Comparison of ENCODE assay signal across 20 cellular contexts in genomic region chr9:88187631-88188030, GRCh38. TPM values are rescaled to one million over a fixed set of nuclear protein-coding genes. Genes with fewer than 3 reads are reported as not detected.
"Had no signal": no experiment of that assay in that cellular context is flagged by ENCODE, and none has a peak within 500 bp of the region (broad histone marks: within the 10 kb centered on the region; RNA-seq: fewer than 3 reads in every experiment).

No MANE protein-coding gene starts in this region.

- H3K4me3 Mint-ChIP-seq: activated CD4-positive, alpha-beta memory T cell treated with anti-CD3 and anti-CD28 coated beads for 36 hours; effector memory CD8-positive, alpha-beta T cell; natural killer cell treated with Interleukin-12 subunit alpha and Interleukin-12 subunit beta and Interleukin-15 and Interleukin-18, amount 100 ng/mL, for 72 hours; T-cell had no signal

- H3K36me3 Mint-ChIP-seq: activated CD4-positive, alpha-beta memory T cell treated with anti-CD3 and anti-CD28 coated beads for 36 hours; T-cell had no signal

- H3K4me3 ChIP-seq: adrenal gland, gastrocnemius medialis, heart right ventricle, left lung, sigmoid colon, upper lobe of left lung had no signal

- ATAC-seq: effector memory CD8-positive, alpha-beta T cell; gastrocnemius medialis; heart right ventricle; left lung; natural killer cell treated with Interleukin-12 subunit alpha and Interleukin-12 subunit beta and Interleukin-15 and Interleukin-18, amount 100 ng/mL, for 72 hours; T-cell had no signal

- DNase-seq: activated CD4-positive, alpha-beta memory T cell treated with anti-CD3 and anti-CD28 coated beads for 36 hours; activated CD4-positive, alpha-beta T cell treated with anti-CD3 and anti-CD28 coated beads for 1 hour; activated naive CD4-positive, alpha-beta T cell treated with Interleukin-2 at 50 U/mL for 16 hours; adrenal gland; caudate nucleus; cortex of kidney; effector memory CD8-positive, alpha-beta T cell; gastrocnemius medialis; heart right ventricle; left lung; occipital lobe; sigmoid colon; stimulated activated naive CD4-positive, alpha-beta T cell; T-cell; T1000; upper lobe of left lung had no signal

- H3K4me1 Mint-ChIP-seq: T-cell had no signal

- H3K9me3 Mint-ChIP-seq: natural killer cell treated with Interleukin-12 subunit alpha and Interleukin-12 subunit beta and Interleukin-15 and Interleukin-18, amount 100 ng/mL, for 72 hours had no signal

- H3K27ac Mint-ChIP-seq: activated CD4-positive, alpha-beta memory T cell treated with anti-CD3 and anti-CD28 coated beads for 36 hours; effector memory CD8-positive, alpha-beta T cell; natural killer cell treated with Interleukin-12 subunit alpha and Interleukin-12 subunit beta and Interleukin-15 and Interleukin-18, amount 100 ng/mL, for 72 hours; T-cell had no signal

RNA-seq across cellular contexts. Expression of gene SPATA31C2, which starts 49.4 kb away (rescaled TPM):
- total RNA-seq: activated CD4-positive, alpha-beta memory T cell treated with anti-CD3 and anti-CD28 coated beads for 36 hours; adrenal gland; epithelial cell of proximal tubule; gastrocnemius medialis; heart right ventricle; left lung; natural killer cell treated with Interleukin-12 subunit alpha and Interleukin-12 subunit beta and Interleukin-15 and Interleukin-18, amount 100 ng/mL, for 72 hours; occipital lobe; pulmonary artery endothelial cell; sigmoid colon; T-cell; temporal lobe; upper lobe of left lung had no signal
